15 cellular contexts compared by ENCODE assay signal in the genomic region with DNA sequence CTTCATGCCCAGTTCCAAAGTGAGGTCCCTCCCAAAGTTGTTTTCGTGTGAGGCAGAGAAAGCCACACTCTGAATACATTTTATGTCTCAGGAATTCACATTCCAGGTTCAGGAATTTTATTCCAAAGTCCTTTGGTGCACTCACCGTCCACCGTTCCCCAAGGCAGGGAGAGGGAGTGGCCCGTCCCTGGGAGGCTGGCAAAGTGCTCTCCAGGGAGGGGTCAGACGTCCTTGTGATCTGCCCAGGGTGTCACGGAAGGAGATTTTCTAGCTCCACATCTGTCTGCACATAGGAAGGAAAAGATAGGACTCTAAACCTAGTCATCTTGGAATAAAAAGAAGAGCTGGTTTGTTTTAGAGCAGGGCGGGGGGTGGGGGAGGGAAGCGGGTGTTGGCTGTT. TPM values are rescaled to one million over a fixed set of nuclear protein-coding genes. Genes with fewer than 3 reads are reported as not detected.
DNase-seq lines count a peak whose midpoint lies in the region; ATAC-seq and TF ChIP-seq lines count a peak whose summit lies in the region.
"Had no signal": no experiment of that assay in that cellular context is flagged by ENCODE, and none has a peak within 500 bp of the region (broad histone marks: within the 10 kb centered on the region; RNA-seq: fewer than 3 reads in every experiment).

No MANE protein-coding gene starts in this region.

- H3K4me1 ChIP-seq in left ventricle myocardium inferior = peaks cover 100% of the 10 kb centered on the region
- peaks cover 0 to 18% of the 10 kb centered on the region in 2 donors for H3K4me1 ChIP-seq in muscle layer of duodenum (ENCODE audit: control insufficient read depth in 1 of 2, insufficient read depth in 2 of 2, low read length in 2 of 2)

- H3K4me3 ChIP-seq in left ventricle myocardium inferior = peak overlapping the region; percentile 9
- H3K4me3 ChIP-seq in muscle layer of duodenum (ENCODE audit: low read depth in 1 of 2, low read length in 2 of 2) = no peak overlapping the region

- ATAC-seq in left cardiac atrium (no peak), GM18870 (IDR thresholded peaks at IDR 0.05; ENCODE audit: unreplicated experiment) (no peak), T-cell (replicated peaks in 1 of 4) (no peak)
- no peak for ATAC-seq in central memory CD8-positive, alpha-beta T cell (replicated peaks; ENCODE audit: extremely low read depth, poor library complexity, severe bottlenecking)
- ATAC-seq: SK-N-SH treated with all-trans-retinoic acid at 6 μM for 48 hours had no signal

- DNase-seq in left ventricle myocardium inferior (peak; percentile 15), left cardiac atrium (no peak), type B pancreatic cell (ENCODE audit: extremely low spot score, unreplicated experiment) (no peak), T-cell (no peak)
- no peak for DNase-seq in central memory CD8-positive, alpha-beta T cell (ENCODE audit: low spot score in 2 of 2)
- DNase-seq in activated CD4-positive, alpha-beta T cell treated with anti-CD3 and anti-CD28 coated beads, Interleukin-2, amount 10 ng/mL, durations not matched to agents 24 days and 14 days = no peak
- DNase-seq: activated naive CD4-positive, alpha-beta T cell treated with anti-CD3 and anti-CD28 coated beads, Interleukin-2, amount 10 ng/mL, durations not matched to agents 7 days and 5 days; foreskin melanocyte; GF-D8; NCI-H1930; NCI-H69; WERI-Rb-1 had no signal

- peaks cover 5% of the 10 kb centered on the region for H3K9me3 Mint-ChIP-seq in central memory CD8-positive, alpha-beta T cell
- H3K9me3 Mint-ChIP-seq in type B pancreatic cell (no peaks in the 10 kb centered on the region), T-cell (peaks cover 0 to 3% (median 0%) of the 10 kb centered on the region in 3 donors)
- H3K9me3 Mint-ChIP-seq in activated CD4-positive, alpha-beta T cell treated with anti-CD3 and anti-CD28 coated beads, Interleukin-2, amount 10 ng/mL, durations not matched to agents 24 days and 14 days = peaks cover 3% of the 10 kb centered on the region

- H3K9me3 ChIP-seq in left ventricle myocardium inferior (replicated peaks) (no peaks in the 10 kb centered on the region), muscle layer of duodenum (ENCODE audit: control insufficient read depth in 1 of 2, low read length in 2 of 2) (no peaks in the 10 kb centered on the region)

- CTCF ChIA-PET in T-cell (lab: Charles Lee) = interaction anchor here in 1 of 2 donors (0.7 kb wide), 1 partner anchor 172 kb away, joined by 3 read pairs; no protein-coding TSS in a partner anchor

- intact Hi-C loops in left ventricle myocardium inferior (cut with micrococcal nuclease) = no loop called here
- intact Hi-C loops in left cardiac atrium (cut with DNase I) = no loop called here
- intact Hi-C loops in activated CD4-positive, alpha-beta T cell treated with anti-CD3 and anti-CD28 coated beads, Interleukin-2, amount 10 ng/mL, durations not matched to agents 24 days and 14 days (cut with micrococcal nuclease) = no loop called here

- H3K4me1 Mint-ChIP-seq in central memory CD8-positive, alpha-beta T cell = peaks cover 34% of the 10 kb centered on the region
- H3K4me1 Mint-ChIP-seq in type B pancreatic cell (ENCODE audit: unreplicated experiment) (peaks cover 9% of the 10 kb centered on the region), T-cell (peaks cover 70 to 88% (median 84%) of the 10 kb centered on the region in 3 donors)
- H3K4me1 Mint-ChIP-seq in activated CD4-positive, alpha-beta T cell treated with anti-CD3 and anti-CD28 coated beads, Interleukin-2, amount 10 ng/mL, durations not matched to agents 24 days and 14 days = peaks cover 42% of the 10 kb centered on the region

- H3K27ac ChIP-seq in left ventricle myocardium inferior (replicated peaks) (peak overlapping the region; percentile 100), muscle layer of duodenum (ENCODE audit: low read length) (peak overlapping the region; percentile 36)
- H3K27ac ChIP-seq: WERI-Rb-1 had no signal

- H3K36me3 Mint-ChIP-seq in central memory CD8-positive, alpha-beta T cell (ENCODE audit: insufficient read depth) = peaks cover 64% of the 10 kb centered on the region
- H3K36me3 Mint-ChIP-seq in type B pancreatic cell (peaks cover 12% of the 10 kb centered on the region), T-cell (peaks cover 38% of the 10 kb centered on the region)
- H3K36me3 Mint-ChIP-seq in activated CD4-positive, alpha-beta T cell treated with anti-CD3 and anti-CD28 coated beads, Interleukin-2, amount 10 ng/mL, durations not matched to agents 24 days and 14 days (ENCODE audit: low read depth) = peaks cover 60% of the 10 kb centered on the region

- H3K27ac Mint-ChIP-seq in central memory CD8-positive, alpha-beta T cell (ENCODE audit: low read depth) = peak overlapping the region; percentile 74
- H3K27ac Mint-ChIP-seq in type B pancreatic cell = peak overlapping the region; percentile 53
- H3K27ac Mint-ChIP-seq in activated CD4-positive, alpha-beta T cell treated with anti-CD3 and anti-CD28 coated beads, Interleukin-2, amount 10 ng/mL, durations not matched to agents 24 days and 14 days = no peak overlapping the region
- H3K27ac Mint-ChIP-seq in T-cell = peak overlapping the region in 1 of 2 donors; percentile 46
- H3K27ac Mint-ChIP-seq: activated naive CD4-positive, alpha-beta T cell treated with anti-CD3 and anti-CD28 coated beads, Interleukin-2, amount 10 ng/mL, durations not matched to agents 7 days and 5 days had no signal

- H3K27me3 ChIP-seq in left ventricle myocardium inferior (ENCODE audit: low read depth) (no peaks in the 10 kb centered on the region), muscle layer of duodenum (ENCODE audit: low read depth, low read length) (no peaks in the 10 kb centered on the region)

- TF ChIP-seq CTCF in left ventricle myocardium inferior (IDR thresholded peaks at IDR 0.05; ENCODE audit: borderline replicate concordance) = no peak
- no peak for TF ChIP-seq CTCF in type B pancreatic cell (conservative IDR thresholded peaks at IDR 0.05)

- POLR2A ChIA-PET in T-cell (lab: Charles Lee) = no interaction called here

- H3K36me3 ChIP-seq in left ventricle myocardium inferior (peaks cover 43% of the 10 kb centered on the region), muscle layer of duodenum (ENCODE audit: control insufficient read depth in 1 of 2, insufficient read depth in 2 of 2, low read length in 2 of 2) (peaks cover 15 to 17% of the 10 kb centered on the region in 2 donors)

- peak overlapping the region; percentile 20 for H3K4me3 Mint-ChIP-seq in central memory CD8-positive, alpha-beta T cell
- H3K4me3 Mint-ChIP-seq in type B pancreatic cell (no peak overlapping the region), T-cell (no peak overlapping the region)
- no peak overlapping the region for H3K4me3 Mint-ChIP-seq in activated CD4-positive, alpha-beta T cell treated with anti-CD3 and anti-CD28 coated beads, Interleukin-2, amount 10 ng/mL, durations not matched to agents 24 days and 14 days
- H3K4me3 Mint-ChIP-seq: activated naive CD4-positive, alpha-beta T cell treated with anti-CD3 and anti-CD28 coated beads, Interleukin-2, amount 10 ng/mL, durations not matched to agents 7 days and 5 days had no signal

- no peaks in the 10 kb centered on the region for H3K27me3 Mint-ChIP-seq in central memory CD8-positive, alpha-beta T cell
- H3K27me3 Mint-ChIP-seq in type B pancreatic cell = no peaks in the 10 kb centered on the region
- H3K27me3 Mint-ChIP-seq in activated CD4-positive, alpha-beta T cell treated with anti-CD3 and anti-CD28 coated beads, Interleukin-2, amount 10 ng/mL, durations not matched to agents 24 days and 14 days = no peaks in the 10 kb centered on the region
- H3K27me3 Mint-ChIP-seq in T-cell = no peaks in the 10 kb centered on the region
- H3K27me3 Mint-ChIP-seq: activated naive CD4-positive, alpha-beta T cell treated with anti-CD3 and anti-CD28 coated beads, Interleukin-2, amount 10 ng/mL, durations not matched to agents 7 days and 5 days had no signal

RNA-seq across cellular contexts. Expression of a gene that starts 47.9 kb away (rescaled TPM):
- total RNA-seq in left ventricle myocardium inferior (62.3 TPM), left cardiac atrium (10 to 100 TPM; 34.5 to 69.9 TPM), type B pancreatic cell (ENCODE audit: low replicate concordance) (38.6 and 58.2 TPM in 2 replicates), T-cell (100 to 1,000 TPM; 218 to 327 (median 288) TPM)
- total RNA-seq in activated CD4-positive, alpha-beta T cell treated with anti-CD3 and anti-CD28 coated beads, Interleukin-2, amount 10 ng/mL, durations not matched to agents 24 days and 14 days = 122 and 135 TPM in 2 replicates
